In the genomic region with DNA sequence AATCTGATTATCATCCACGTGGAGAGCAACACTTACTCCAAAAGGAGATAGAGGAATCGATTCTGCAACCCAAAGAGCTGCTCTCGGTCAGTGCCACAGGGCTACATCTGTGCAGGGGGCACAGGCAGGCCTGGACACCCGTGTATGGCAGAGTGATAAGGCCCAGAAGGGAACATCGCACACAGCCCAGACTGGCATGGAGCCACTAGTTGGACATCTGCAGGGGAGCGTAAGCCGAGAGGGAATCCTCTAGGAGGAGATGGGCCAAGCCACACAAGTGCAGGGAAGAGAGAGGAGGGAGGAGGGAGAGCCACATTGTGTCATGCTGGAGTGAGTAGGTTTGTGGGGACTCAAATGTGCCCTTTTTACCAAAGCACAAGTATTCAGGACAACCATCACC, we compare ENCODE assay signal across 23 cellular contexts.
"Had no signal": no experiment of that assay in that cellular context is flagged by ENCODE, and none has a peak within 500 bp of the region (broad histone marks: within the 10 kb centered on the region; RNA-seq: fewer than 3 reads in every experiment).

No MANE protein-coding gene starts in this region.

- H3K4me3 Mint-ChIP-seq: activated CD4-positive, alpha-beta T cell treated with anti-CD3 and anti-CD28 coated beads, Interleukin-2, amount 10 ng/mL, durations not matched to agents 24 days and 14 days; activated CD8-positive, alpha-beta T cell treated with anti-CD3 and anti-CD28 coated beads for 36 hours; activated naive CD8-positive, alpha-beta T cell treated with anti-CD3 and anti-CD28 coated beads, Interleukin-2, amount 10 ng/mL, durations not matched to agents 7 days and 5 days; activated T-helper 17 cell treated with anti-CD3 and anti-CD28 coated beads, Interleukin-2, amount 50 U/mL, for 72 hours; endodermal cell had no signal

- H3K79me2 ChIP-seq: parathyroid adenoma had no signal

- H3K27ac ChIP-seq: cardiac muscle cell, epithelial cell of prostate, foreskin keratinocyte, parathyroid adenoma, skin epidermis, stomach, testis, upper lobe of left lung had no signal

- ATAC-seq: activated CD8-positive, alpha-beta T cell treated with anti-CD3 and anti-CD28 coated beads for 36 hours; activated T-helper 17 cell treated with anti-CD3 and anti-CD28 coated beads, Interleukin-2, amount 50 U/mL, for 72 hours; foreskin keratinocyte; naive thymus-derived CD8-positive, alpha-beta T cell had no signal

- DNase-seq: activated CD4-positive, alpha-beta T cell treated with anti-CD3 and anti-CD28 coated beads, Interleukin-2, amount 10 ng/mL, durations not matched to agents 24 days and 14 days; activated CD4-positive, CD25-positive, alpha-beta regulatory T cell; activated CD8-positive, alpha-beta T cell treated with anti-CD3 and anti-CD28 coated beads for 36 hours; activated naive CD4-positive, alpha-beta T cell treated with Interleukin-2 at 50 U/mL for 16 hours; activated naive CD8-positive, alpha-beta T cell treated with anti-CD3 and anti-CD28 coated beads, Interleukin-2, amount 10 ng/mL, durations not matched to agents 7 days and 5 days; activated T-cell treated with anti-CD3 and anti-CD28 coated beads, Interleukin-2, amount 50 U/mL, for 1 hour; endodermal cell; foreskin keratinocyte; kidney glomerular epithelial cell; mesendoderm; naive thymus-derived CD8-positive, alpha-beta T cell; stimulated activated CD4-positive, alpha-beta T cell treated with anti-CD3 and anti-CD28 coated beads, Interleukin-15, amount 100 ng/mL, for 24 hours; stimulated activated CD4-positive, alpha-beta T cell treated with anti-CD3 and anti-CD28 coated beads, Interleukin-2, amount 100 ng/mL, for 48 hours; stomach; T-helper 1 cell; T-helper 9 cell; testis; upper lobe of left lung had no signal

- H3K9ac ChIP-seq: parathyroid adenoma had no signal

- H3K9me3 Mint-ChIP-seq: activated CD4-positive, alpha-beta T cell treated with anti-CD3 and anti-CD28 coated beads, Interleukin-2, amount 10 ng/mL, durations not matched to agents 24 days and 14 days; activated CD8-positive, alpha-beta T cell treated with anti-CD3 and anti-CD28 coated beads for 36 hours; activated naive CD8-positive, alpha-beta T cell treated with anti-CD3 and anti-CD28 coated beads, Interleukin-2, amount 10 ng/mL, durations not matched to agents 7 days and 5 days; activated T-helper 17 cell treated with anti-CD3 and anti-CD28 coated beads, Interleukin-2, amount 50 U/mL, for 72 hours; endodermal cell; naive thymus-derived CD8-positive, alpha-beta T cell had no signal

- H3K9me3 ChIP-seq: stomach, testis, upper lobe of left lung had no signal

- H3K27ac Mint-ChIP-seq: activated CD4-positive, alpha-beta T cell treated with anti-CD3 and anti-CD28 coated beads, Interleukin-2, amount 10 ng/mL, durations not matched to agents 24 days and 14 days; activated CD8-positive, alpha-beta T cell treated with anti-CD3 and anti-CD28 coated beads for 36 hours; activated naive CD8-positive, alpha-beta T cell treated with anti-CD3 and anti-CD28 coated beads, Interleukin-2, amount 10 ng/mL, durations not matched to agents 7 days and 5 days; activated T-helper 17 cell treated with anti-CD3 and anti-CD28 coated beads, Interleukin-2, amount 50 U/mL, for 72 hours; endodermal cell had no signal

- H2AFZ ChIP-seq: parathyroid adenoma had no signal

- H3K27me3 ChIP-seq: testis had no signal

- H3K4me3 ChIP-seq: cardiac muscle cell, skin epidermis, stomach, testis, upper lobe of left lung had no signal

- H3K36me3 Mint-ChIP-seq: activated naive CD8-positive, alpha-beta T cell treated with anti-CD3 and anti-CD28 coated beads, Interleukin-2, amount 10 ng/mL, durations not matched to agents 7 days and 5 days; naive thymus-derived CD8-positive, alpha-beta T cell had no signal

- H3K36me3 ChIP-seq: cardiac muscle cell, stomach, upper lobe of left lung had no signal
